30 cellular contexts compared by ENCODE assay signal in the genomic region with DNA sequence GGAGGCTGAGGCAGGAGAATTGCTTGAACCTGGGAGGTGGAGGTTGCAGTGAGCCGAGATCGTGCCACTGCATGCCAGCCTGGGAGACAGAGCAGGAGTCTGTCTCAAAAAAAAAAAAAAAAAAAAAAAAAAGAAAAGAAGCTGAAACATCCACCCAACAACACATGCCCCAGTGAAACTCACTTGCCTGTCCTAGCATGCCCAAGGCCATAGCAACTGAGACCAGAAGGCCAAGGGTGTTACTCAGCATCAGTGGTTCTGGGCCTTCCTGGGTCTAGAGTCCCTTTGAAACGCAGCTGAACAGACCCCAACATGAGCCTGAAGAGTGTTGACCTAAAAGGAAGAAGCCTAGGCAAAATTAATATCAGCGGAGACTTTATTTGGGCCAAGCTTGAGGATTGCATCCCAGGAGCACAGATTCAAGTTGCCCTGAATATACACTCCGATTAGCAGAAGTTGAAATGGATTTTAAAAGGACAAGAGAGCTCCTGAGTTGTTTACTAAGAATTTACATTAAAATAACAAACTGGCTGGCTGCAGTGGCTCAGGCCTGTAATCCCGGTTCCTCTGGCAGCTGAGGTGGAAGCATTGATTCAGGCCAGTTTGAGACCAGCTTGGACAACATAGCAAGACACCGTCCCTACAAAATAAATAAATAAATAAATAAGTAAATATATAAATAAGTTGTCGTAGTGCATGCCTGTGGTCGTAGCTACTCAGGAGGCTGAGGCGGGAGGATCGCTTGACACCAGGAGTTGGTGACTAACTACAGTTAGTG. TPM values are rescaled to one million over a fixed set of nuclear protein-coding genes. Genes with fewer than 3 reads are reported as not detected.
DNase-seq lines count a peak whose midpoint lies in the region; ATAC-seq and TF ChIP-seq lines count a peak whose summit lies in the region.
"Had no signal": no experiment of that assay in that cellular context is flagged by ENCODE, and none has a peak within 500 bp of the region (broad histone marks: within the 10 kb centered on the region; RNA-seq: fewer than 3 reads in every experiment).

No MANE protein-coding gene starts in this region.

- no peak overlapping the region for H3K14ac ChIP-seq in trophoblast cell (ENCODE audit: low read length)

- H2BK12ac ChIP-seq in trophoblast cell (ENCODE audit: low read length) = no peak overlapping the region

- H3K4me2 ChIP-seq in HCT116 (ENCODE audit: low read length) (no peak overlapping the region), trophoblast cell (ENCODE audit: low read length) (no peak overlapping the region)
- H3K4me2 ChIP-seq: BLaER1 had no signal

- H4K20me1 ChIP-seq in HCT116 (ENCODE audit: insufficient read depth) = no peaks in the 10 kb centered on the region
- H4K20me1 ChIP-seq: BLaER1 had no signal

- no peak overlapping the region for H4K91ac ChIP-seq in trophoblast cell (ENCODE audit: low read depth, low read length)

- TF ChIP-seq RAD21 in HCT116 (IDR thresholded peaks at IDR 0.05; ENCODE audit: low read depth) = no peak

- DNase-seq in HCT116 (ENCODE audit: low read depth, low spot score) (no peak), RWPE2 (ENCODE audit: low spot score) (peak; percentile 86), epithelial cell of prostate (ENCODE audit: low read depth, low spot score) (peak; percentile 92), trophoblast cell (peak in 1 of 2 donors; percentile 62), medulla oblongata (ENCODE audit: extremely low spot score) (no peak)
- no peak for DNase-seq in stimulated activated CD4-positive, alpha-beta T cell treated with anti-CD3 and anti-CD28 coated beads, Interleukin-4, amount 100 ng/mL, for 24 hours
- no peak for DNase-seq in activated CD8-positive, alpha-beta memory T cell treated with anti-CD3 and anti-CD28 coated beads, Interleukin-2, amount 50 U/mL, for 4 hours
- DNase-seq: activated naive CD4-positive, alpha-beta T cell treated with Interleukin-2 at 50 U/mL for 16 hours; activated T-cell treated with anti-CD3 and anti-CD28 coated beads, Interleukin-2, amount 50 U/mL, for 48 hours; COR-L47; dorsolateral prefrontal cortex; foreskin melanocyte; hypothalamus; KBM-7; naive thymus-derived CD8-positive, alpha-beta T cell; NCI-H146; NCI-H69; Right ventricle myocardium superior; stomach had no signal

- TF ChIP-seq CTCF in HCT116 (IDR thresholded peaks at IDR 0.05 in 2 of 3, conservative IDR thresholded peaks at IDR 0.05 in 1 of 3; ENCODE audit: borderline replicate concordance in 1 of 3, insufficient read depth in 1 of 3, low read depth in 2 of 3, low read length in 2 of 3) = no peak
- no peak for TF ChIP-seq CTCF in RWPE2 (IDR thresholded peaks at IDR 0.05; ENCODE audit: poor library complexity, severe bottlenecking)

- H3K27ac ChIP-seq in HCT116 (ENCODE audit: low read depth, low read length) (peak overlapping the region; percentile 20; the same call in 1 of the 2 replicates), RWPE2 (ENCODE audit: poor library complexity, severe bottlenecking) (peak overlapping the region; percentile 95), epithelial cell of prostate (peak overlapping the region; percentile 98), trophoblast cell (ENCODE audit: low read depth, low read length) (peak overlapping the region; percentile 31)
- H3K27ac ChIP-seq: BLaER1, dorsolateral prefrontal cortex, upper lobe of right lung had no signal

- no peak overlapping the region for H3K18ac ChIP-seq in trophoblast cell (ENCODE audit: low read length)

- no peaks in the 10 kb centered on the region for H3K9me2 ChIP-seq in HCT116 (ENCODE audit: insufficient read depth)

- no peak overlapping the region for H2AFZ ChIP-seq in HCT116 (ENCODE audit: low read depth, low read length, poor library complexity, severe bottlenecking)
- no peak overlapping the region for H2AFZ ChIP-seq in trophoblast cell (ENCODE audit: insufficient read depth, low read length, poor library complexity)

- H2AK5ac ChIP-seq in trophoblast cell (ENCODE audit: low read length) = no peak overlapping the region

- no peak overlapping the region for H3K9ac ChIP-seq in HCT116 (ENCODE audit: low read length)
- H3K9ac ChIP-seq in trophoblast cell (ENCODE audit: low read length) = no peak overlapping the region
- H3K9ac ChIP-seq: BLaER1 had no signal

- H2BK120ac ChIP-seq in trophoblast cell (ENCODE audit: insufficient read depth, low read length, poor library complexity) = no peak overlapping the region

- no peak overlapping the region for H4K12ac ChIP-seq in trophoblast cell (ENCODE audit: low read depth, low read length)

- H3K4me1 ChIP-seq in HCT116 (ENCODE audit: control insufficient read depth in 1 of 2, insufficient read depth in 2 of 2, low read length in 2 of 2) (peaks cover 10 to 39% of the 10 kb centered on the region in 2 experiments), RWPE2 (ENCODE audit: insufficient read depth, poor library complexity, severe bottlenecking) (peaks cover 31% of the 10 kb centered on the region), trophoblast cell (ENCODE audit: control insufficient read depth in 1 of 2, insufficient read depth in 2 of 2, low read length in 2 of 2) (peaks cover 11 to 19% of the 10 kb centered on the region in 2 experiments)

- no peak overlapping the region for H3K4me3 ChIP-seq in HCT116 (replicated peaks in 1 of 2; ENCODE audit: low read depth in 1 of 2, low read length in 2 of 2)
- no peak overlapping the region for H3K4me3 ChIP-seq in RWPE2 (ENCODE audit: severe bottlenecking)
- no peak overlapping the region for H3K4me3 ChIP-seq in trophoblast cell (ENCODE audit: low read depth, low read length)
- H3K4me3 ChIP-seq: BLaER1, cardiac muscle cell, dorsolateral prefrontal cortex, stomach, upper lobe of right lung had no signal

- intact Hi-C loops in HCT116 (cut with micrococcal nuclease) = no loop called here

- RAD21 ChIA-PET in HCT116 (lab: Charles Lee; ENCODE audit: low non-redundant PET in 1 of 2, low total read pairs in 2 of 2, uncharacterized antibody in 2 of 2, unreplicated experiment in 2 of 2) = no interaction called here

- CTCF ChIA-PET in HCT116 (lab: Charles Lee) = interaction anchor here (1.3 kb wide), 1 partner anchor 30 kb away, joined by 4 read pairs; no protein-coding TSS in a partner anchor

- no peaks in the 10 kb centered on the region for H3K9me3 ChIP-seq in HCT116 (ENCODE audit: control insufficient read depth in 1 of 2, insufficient read depth in 1 of 2, low read depth in 1 of 2, low read length in 2 of 2)
- no peaks in the 10 kb centered on the region for H3K9me3 ChIP-seq in RWPE2 (ENCODE audit: severe bottlenecking)
- H3K9me3 ChIP-seq in trophoblast cell (ENCODE audit: insufficient read depth, low read depth, low read length) = no peaks in the 10 kb centered on the region
- H3K9me3 ChIP-seq: BLaER1, stomach, upper lobe of right lung had no signal

- no TSS peak for BruUV-seq in HCT116 (replicated peaks; lab: Mats Ljungman, UMichigan)

- H2BK5ac ChIP-seq in trophoblast cell (ENCODE audit: low read depth, low read length, poor library complexity) = no peak overlapping the region

- H3K79me2 ChIP-seq in HCT116 (ENCODE audit: insufficient read depth, low read length) (peaks cover under 1% of the 10 kb centered on the region), trophoblast cell (ENCODE audit: control insufficient read depth, insufficient read depth, low read length, poor library complexity) (no peaks in the 10 kb centered on the region)

- no peak overlapping the region for H4K8ac ChIP-seq in trophoblast cell (ENCODE audit: low read depth, low read length)

- no peak overlapping the region for H3K23ac ChIP-seq in trophoblast cell (ENCODE audit: low read length)

- ATAC-seq in HCT116 (no peak), RWPE2 (ENCODE audit: low read depth) (peak; percentile 76), HG02970 (IDR thresholded peaks at IDR 0.05; ENCODE audit: low FRiP score, unreplicated experiment) (no peak)
- ATAC-seq: naive thymus-derived CD8-positive, alpha-beta T cell; right cardiac atrium; upper lobe of right lung had no signal

- H3K79me1 ChIP-seq in trophoblast cell (ENCODE audit: low read length) = no peaks in the 10 kb centered on the region

- TF ChIP-seq POLR2A in HCT116 (IDR thresholded peaks at IDR 0.05; ENCODE audit: borderline replicate concordance, extremely low read depth, insufficient read depth, insufficient read length) = no peak

- H3K4ac ChIP-seq in trophoblast cell (ENCODE audit: low read depth, low read length) = no peak overlapping the region

- H3K36me3 ChIP-seq in HCT116 (ENCODE audit: control insufficient read depth in 1 of 2, insufficient read depth in 2 of 2, low read length in 2 of 2) = peaks cover 0 to 7% of the 10 kb centered on the region in 2 experiments; a peak in 1 of 4 replicates
- peaks cover 21% of the 10 kb centered on the region for H3K36me3 ChIP-seq in RWPE2 (ENCODE audit: low read depth)
- H3K36me3 ChIP-seq in trophoblast cell (ENCODE audit: control insufficient read depth in 1 of 2, insufficient read depth in 2 of 2, low read length in 2 of 2) = peaks cover 25 to 30% of the 10 kb centered on the region in 2 experiments

- H3K27me3 ChIP-seq in HCT116 (ENCODE audit: insufficient read depth, low read length) = no peaks in the 10 kb centered on the region
- H3K27me3 ChIP-seq in RWPE2 (ENCODE audit: insufficient read depth, poor library complexity, severe bottlenecking) = no peaks in the 10 kb centered on the region
- no peaks in the 10 kb centered on the region for H3K27me3 ChIP-seq in trophoblast cell (ENCODE audit: insufficient read depth, low read length)
- H3K27me3 ChIP-seq: BLaER1, cardiac muscle cell, dorsolateral prefrontal cortex, stomach, upper lobe of right lung had no signal

- WGBS in trophoblast cell (ENCODE audit: extremely low coverage, insufficient coverage, insufficient read length) = no CpG with 5 or more reads among the region's 11 CpGs

- POLR2A ChIA-PET in HCT116 (lab: Charles Lee) = interaction anchor here (0.6 to 2.2 kb wide), 3 partner anchors 11 to 32 kb away, joined by 3 to 6 read pairs (median 3); no protein-coding TSS in a partner anchor

TF ChIP-seq in HCT116, 20 proteins besides CTCF, POLR2A, EP300 and RAD21 (continues in another document):
- no peak for TF ChIP-seq SRF (IDR thresholded peaks at IDR 0.05; ENCODE audit: low read depth)
- no peak for TF ChIP-seq JUND (IDR thresholded peaks at IDR 0.05)
- no peak for TF ChIP-seq TCF7L2 (IDR thresholded peaks at IDR 0.05; ENCODE audit: borderline replicate concordance, extremely low read depth, insufficient read depth, insufficient read length)
- no peak for TF ChIP-seq YY1 (IDR thresholded peaks at IDR 0.05; ENCODE audit: extremely low read depth, insufficient replicate concordance, low read depth, low read length)

RNA-seq across cellular contexts. Expression of gene PRDX5, which starts 7.0 kb away (rescaled TPM):
- total RNA-seq in HCT116 (2021; ENCODE audit: unreplicated experiment) = 267 TPM
- 452 and 454 TPM in 2 replicates for polyA plus RNA-seq in HCT116 (2012)
- polyA plus RNA-seq in trophoblast cell (2013) = 161 and 166 TPM in 2 replicates

RNA-seq across cellular contexts. Expression of gene TRMT112, which starts 7.5 kb away (rescaled TPM):
- total RNA-seq in HCT116 (2021; ENCODE audit: unreplicated experiment) = 328 TPM
- 348 and 366 TPM in 2 replicates for polyA plus RNA-seq in HCT116 (2012)
- 311 and 320 TPM in 2 replicates for polyA plus RNA-seq in trophoblast cell (2013)

RNA-seq across cellular contexts. Expression of gene CCDC88B, which starts 15.1 kb away (rescaled TPM):
- total RNA-seq in HCT116 (2021; ENCODE audit: unreplicated experiment) = 14.7 TPM
- 18.7 and 19.8 TPM in 2 replicates for polyA plus RNA-seq in HCT116 (2012)
- 1.8 and 2.0 TPM in 2 replicates for polyA plus RNA-seq in trophoblast cell (2013)

RNA-seq across cellular contexts. Expression of gene ESRRA, which starts 19.6 kb away (rescaled TPM):
- total RNA-seq in HCT116 (2021; ENCODE audit: unreplicated experiment) = 62.7 TPM
- 37.8 and 43.4 TPM in 2 replicates for polyA plus RNA-seq in HCT116 (2012)
- polyA plus RNA-seq in trophoblast cell (2013) = 20.9 and 21.0 TPM in 2 replicates

RNA-seq across cellular contexts. Expression of gene CATSPERZ, which starts 24.7 kb away (rescaled TPM):
- total RNA-seq in HCT116 (2021; ENCODE audit: unreplicated experiment) = 1.7 TPM
- 1.4 and 1.7 TPM in 2 replicates for polyA plus RNA-seq in HCT116 (2012)
- 1.0 and 1.2 TPM in 2 replicates for polyA plus RNA-seq in trophoblast cell (2013)
- total RNA-seq: A673; cardiac muscle cell; endothelial cell of umbilical vein; H4; kidney epithelial cell; lung microvascular endothelial cell; naive thymus-derived CD8-positive, alpha-beta T cell; osteoblast; right cardiac atrium; Right ventricle myocardium superior; upper lobe of right lung had no signal
- polyA plus RNA-seq: naive thymus-derived CD8-positive, alpha-beta T cell had no signal

Comparison
In these comparisons a context has a peak if more than half of its experiments do, and no peak if none do; other contexts are left out.
1. DNase-seq: peak in RWPE2 (single experiment) and epithelial cell of prostate (single experiment); none in HCT116 (single experiment), stimulated activated CD4-positive, alpha-beta T cell treated with anti-CD3 and anti-CD28 coated beads, Interleukin-4, amount 100 ng/mL, for 24 hours (single experiment), medulla oblongata (single experiment) and activated CD8-positive, alpha-beta memory T cell treated with anti-CD3 and anti-CD28 coated beads, Interleukin-2, amount 50 U/mL, for 4 hours (single experiment).
2. H3K27ac ChIP-seq: peak in every context shown above with its lines; median percentile 98 in epithelial cell of prostate; 95 in RWPE2; 31 in trophoblast cell; 20 in HCT116.